In genomic region chr2:221203138-221203537, GRCh38 we compare ENCODE assay signal across 9 cellular contexts.
DNase-seq lines count a peak whose midpoint lies in the region; ATAC-seq and TF ChIP-seq lines count a peak whose summit lies in the region.
"Had no signal": no experiment of that assay in that cellular context is flagged by ENCODE, and none has a peak within 500 bp of the region (broad histone marks: within the 10 kb centered on the region; RNA-seq: fewer than 3 reads in every experiment).

No MANE protein-coding gene starts in this region.

- no peaks in the 10 kb centered on the region for H3K27me3 ChIP-seq in Peyer's patch

- peak; percentile 98 for ATAC-seq in GM18508 (IDR thresholded peaks at IDR 0.05; ENCODE audit: insufficient read depth, unreplicated experiment)
- ATAC-seq in GM19467 (IDR thresholded peaks at IDR 0.05; ENCODE audit: unreplicated experiment) = peak; percentile 82
- ATAC-seq in HG03060 (IDR thresholded peaks at IDR 0.05; ENCODE audit: low read depth, unreplicated experiment) = peak; percentile 52
- ATAC-seq: activated naive CD4-positive, alpha-beta T cell treated with anti-CD3 and anti-CD28 coated beads, Interleukin-2, amount 50 U/mL, for 72 hours had no signal

- DNase-seq in Peyer's patch (peak in 2 of 3 donors; percentile 69 to 76), NOMO-1 treated with dmso at 0.1 percent for 144 hours (lab: John Stamatoyannopoulos, UW; ENCODE audit: unreplicated experiment) (no peak), NCI-H446 (lab: John Stamatoyannopoulos, UW) (no peak), nucleus accumbens (lab: John Stamatoyannopoulos, UW) (no peak), posterior vena cava (ENCODE audit: low spot score) (no peak)

- H3K36me3 ChIP-seq in Peyer's patch = no peaks in the 10 kb centered on the region

- no peak for TF ChIP-seq POLR2A in Peyer's patch (IDR thresholded peaks at IDR 0.05)

- H3K4me1 ChIP-seq in Peyer's patch = no peaks in the 10 kb centered on the region

- intact Hi-C loops in posterior vena cava (cut with DNase I) = no loop called here

- TF ChIP-seq CTCF in Peyer's patch (IDR thresholded peaks at IDR 0.05) = no peak

- no peak overlapping the region for H3K27ac ChIP-seq in Peyer's patch

- H3K9me3 ChIP-seq in Peyer's patch = no peaks in the 10 kb centered on the region

- no peak overlapping the region for H3K4me3 ChIP-seq in Peyer's patch

Comparison
In these comparisons a context has a peak if more than half of its experiments do, and no peak if none do; other contexts are left out.
1. DNase-seq: peak in Peyer's patch (2 of 3); none in NOMO-1 treated with dmso at 0.1 percent for 144 hours (single experiment), NCI-H446 (0 of 2), nucleus accumbens (0 of 56) and posterior vena cava (single experiment).
2. Peak in every context shown above with its lines, with median percentiles within 50 percentile points of each other: ATAC-seq.